29 cellular contexts compared by ENCODE assay signal in genomic region chr7:127854383-127854782, GRCh38.
"Had no signal": no experiment of that assay in that cellular context is flagged by ENCODE, and none has a peak within 500 bp of the region (broad histone marks: within the 10 kb centered on the region; RNA-seq: fewer than 3 reads in every experiment).

No MANE protein-coding gene starts in this region.

- H3K79me2 ChIP-seq: parathyroid adenoma had no signal

- FAIRE-seq: small intestine had no signal

- H3K4me2 ChIP-seq: neural progenitor cell had no signal

- DNase-seq: natural killer cell; occipital lobe; ovary; posterior cingulate gyrus; psoas muscle; right cardiac atrium; right lobe of liver; sigmoid colon; small intestine; stimulated activated CD4-positive, alpha-beta T cell treated with anti-CD3 and anti-CD28 coated beads, Interleukin-15, amount 100 ng/mL, for 24 hours; stimulated activated CD4-positive, alpha-beta T cell treated with anti-CD3 and anti-CD28 coated beads, Interleukin-2, amount 100 ng/mL, for 24 hours; stimulated activated CD4-positive, alpha-beta T cell treated with anti-CD3 and anti-CD28 coated beads, Interleukin-2, amount 100 ng/mL, for 48 hours; stimulated activated CD4-positive, alpha-beta T cell treated with anti-CD3 and anti-CD28 coated beads, Interleukin-4, amount 100 ng/mL, for 24 hours; stimulated activated naive CD4-positive, alpha-beta T cell; stimulated activated naive CD8-positive, alpha-beta T cell treated with anti-CD3 and anti-CD28 coated beads, Interleukin-15, amount 100 ng/mL, for 72 hours; stimulated activated naive CD8-positive, alpha-beta T cell treated with anti-CD3 and anti-CD28 coated beads, Interleukin-15, Interleukin-2, amounts not matched to agents 100 U/mL and 50 U/mL, for 24 hours; substantia nigra; testis; tibial artery; transverse colon; upper lobe of right lung; uterus had no signal

- H3K4me1 ChIP-seq: parathyroid adenoma, psoas muscle, right lobe of liver, suprapubic skin, testis had no signal

- H3K9ac ChIP-seq: neural progenitor cell, parathyroid adenoma had no signal

- H3K9me3 Mint-ChIP-seq: natural killer cell; nephron; neural progenitor cell; stimulated activated effector memory CD8-positive, alpha-beta T cell treated with anti-CD3 and anti-CD28 coated beads, Interleukin-12 subunit alpha, Interleukin-12 subunit beta, amount 100 ng/mL, for 72 hours; stimulated activated naive CD8-positive, alpha-beta T cell treated with anti-CD3 and anti-CD28 coated beads, Interleukin-15, amount 100 ng/mL, for 72 hours; type B pancreatic cell had no signal

- H3K4me3 Mint-ChIP-seq: natural killer cell; nephron; neural progenitor cell; stimulated activated effector memory CD8-positive, alpha-beta T cell treated with anti-CD3 and anti-CD28 coated beads, Interleukin-12 subunit alpha, Interleukin-12 subunit beta, amount 100 ng/mL, for 72 hours; stimulated activated naive CD8-positive, alpha-beta T cell treated with anti-CD3 and anti-CD28 coated beads, Interleukin-15, amount 100 ng/mL, for 72 hours; type B pancreatic cell had no signal

- H3K27ac Mint-ChIP-seq: nephron; neural progenitor cell; progenitor cell of endocrine pancreas; stimulated activated effector memory CD8-positive, alpha-beta T cell treated with anti-CD3 and anti-CD28 coated beads, Interleukin-12 subunit alpha, Interleukin-12 subunit beta, amount 100 ng/mL, for 72 hours; type B pancreatic cell had no signal

- H3K27me3 ChIP-seq: neural progenitor cell, ovary, right lobe of liver, sigmoid colon, suprapubic skin, testis, tibial artery, transverse colon, upper lobe of right lung, uterus had no signal

- H3K36me3 ChIP-seq: neural progenitor cell, ovary, sigmoid colon, suprapubic skin, tibial artery, transverse colon, uterus had no signal

- ATAC-seq: natural killer cell; psoas muscle; right cardiac atrium; right lobe of liver; stimulated activated effector memory CD8-positive, alpha-beta T cell treated with anti-CD3 and anti-CD28 coated beads, Interleukin-12 subunit alpha, Interleukin-12 subunit beta, amount 100 ng/mL, for 72 hours; stimulated activated naive CD8-positive, alpha-beta T cell treated with anti-CD3 and anti-CD28 coated beads, Interleukin-15, amount 100 ng/mL, for 72 hours; stimulated activated naive CD8-positive, alpha-beta T cell treated with anti-CD3 and anti-CD28 coated beads, Interleukin-15, Interleukin-2, amounts not matched to agents 100 U/mL and 50 U/mL, for 24 hours; upper lobe of right lung had no signal

- H3K27ac ChIP-seq: neural progenitor cell, ovary, parathyroid adenoma, psoas muscle, right lobe of liver, sigmoid colon, suprapubic skin, testis, tibial artery, transverse colon, upper lobe of right lung, uterus had no signal

- H3K9me3 ChIP-seq: ovary, psoas muscle, right lobe of liver, sigmoid colon, suprapubic skin, testis, tibial artery, transverse colon, upper lobe of right lung, uterus had no signal

- H3K27me3 Mint-ChIP-seq: progenitor cell of endocrine pancreas; stimulated activated naive CD8-positive, alpha-beta T cell treated with anti-CD3 and anti-CD28 coated beads, Interleukin-15, amount 100 ng/mL, for 72 hours; type B pancreatic cell had no signal

- H2AFZ ChIP-seq: neural progenitor cell, parathyroid adenoma had no signal

- H3K4me3 ChIP-seq: neural progenitor cell, ovary, psoas muscle, right lobe of liver, sigmoid colon, suprapubic skin, testis, tibial artery, transverse colon, upper lobe of right lung, uterus had no signal
